Comparison of ENCODE assay signal across 1 cellular context in genomic region chr15:52020253-52021085, GRCh38.
TF ChIP-seq lines count a peak whose summit lies in the region.

No MANE protein-coding gene starts in this region.

TF ChIP-seq in HepG2, 621 proteins besides CTCF, POLR2A, EP300 and RAD21 (continued from another document and continues in another):
- no peak for TF ChIP-seq CREB3 (CRISPR knock-in tag; IDR thresholded peaks at IDR 0.05)
- no peak for TF ChIP-seq CREB1 (IDR thresholded peaks at IDR 0.05)
- no peak for TF ChIP-seq CREB1 (CRISPR knock-in tag; IDR thresholded peaks at IDR 0.05)
- 0 out of 2 replicates have a peak, but pooled peaks have one; percentile 32 for TF ChIP-seq GLI4 (CRISPR knock-in tag; IDR thresholded peaks at IDR 0.05; ENCODE audit: borderline replicate concordance)
- TF ChIP-seq U2AF1 (optimal IDR thresholded peaks at IDR 0.05; ENCODE audit: low read depth, low read length), result no peak
- peak; percentile 10 for TF ChIP-seq ASH2L (IDR thresholded peaks at IDR 0.05; ENCODE audit: insufficient read length, low read depth, low read length)
- no peak for TF ChIP-seq HMGXB3 (CRISPR knock-in tag; IDR thresholded peaks at IDR 0.05; ENCODE audit: borderline replicate concordance)
- no peak for TF ChIP-seq HHEX (CRISPR knock-in tag; IDR thresholded peaks at IDR 0.05)
- TF ChIP-seq ZNF138 (CRISPR knock-in tag; IDR thresholded peaks at IDR 0.05; ENCODE audit: low read depth), result no peak
- TF ChIP-seq ZNF790 (CRISPR knock-in tag; IDR thresholded peaks at IDR 0.05; ENCODE audit: borderline replicate concordance), result no peak
- peak; percentile 43; the same call in 1 of the 2 replicates for TF ChIP-seq POLR2G (IDR thresholded peaks at IDR 0.05; ENCODE audit: low read depth, low read length)
- TF ChIP-seq FOXA3 (CRISPR knock-in tag; IDR thresholded peaks at IDR 0.05), result no peak
- TF ChIP-seq HOMEZ (CRISPR knock-in tag; IDR thresholded peaks at IDR 0.05; ENCODE audit: low read depth), result no peak
- no peak for TF ChIP-seq NFE2L1 (CRISPR knock-in tag; IDR thresholded peaks at IDR 0.05; ENCODE audit: borderline replicate concordance)
- no peak for TF ChIP-seq ZSCAN9 (CRISPR knock-in tag; IDR thresholded peaks at IDR 0.05; ENCODE audit: borderline replicate concordance)
- no peak for TF ChIP-seq SATB2 (CRISPR knock-in tag; IDR thresholded peaks at IDR 0.05)
- TF ChIP-seq ZNF646 (CRISPR knock-in tag; IDR thresholded peaks at IDR 0.05), result peak; percentile 53; the same call in 1 of the 2 replicates
- no peak for TF ChIP-seq ISX (CRISPR knock-in tag; conservative IDR thresholded peaks at IDR 0.05)
- TF ChIP-seq NCOR1 (IDR thresholded peaks at IDR 0.05; ENCODE audit: borderline replicate concordance, low read length), result no peak
- no peak for TF ChIP-seq GATA4 (IDR thresholded peaks at IDR 0.05; ENCODE audit: borderline replicate concordance, low read depth)
- no peak for TF ChIP-seq ZNF382 (CRISPR knock-in tag; IDR thresholded peaks at IDR 0.05; ENCODE audit: borderline replicate concordance)
- TF ChIP-seq ZNF207 (IDR thresholded peaks at IDR 0.05; ENCODE audit: borderline replicate concordance), result no peak
- no peak for TF ChIP-seq ZFP36 (IDR thresholded peaks at IDR 0.05; ENCODE audit: borderline replicate concordance, low read depth, low read length, partially characterized antibody)
- TF ChIP-seq MAFG (CRISPR knock-in tag; IDR thresholded peaks at IDR 0.05), result no peak
- TF ChIP-seq ZKSCAN8 (CRISPR knock-in tag; IDR thresholded peaks at IDR 0.05; ENCODE audit: borderline replicate concordance), result no peak
- no peak for TF ChIP-seq SIN3B (IDR thresholded peaks at IDR 0.05; ENCODE audit: low read length)
- TF ChIP-seq EZH2 (conservative IDR thresholded peaks at IDR 0.05; ENCODE audit: low read depth, low read length), result no peak
- no peak for TF ChIP-seq ZNF747 (CRISPR knock-in tag; IDR thresholded peaks at IDR 0.05; ENCODE audit: borderline replicate concordance)
- no peak for TF ChIP-seq KDM2A (CRISPR knock-in tag; IDR thresholded peaks at IDR 0.05; ENCODE audit: borderline replicate concordance, low read depth)
- TF ChIP-seq ZNF609 (CRISPR knock-in tag; IDR thresholded peaks at IDR 0.05; ENCODE audit: borderline replicate concordance), result no peak
- no peak for TF ChIP-seq ZSCAN21 (CRISPR knock-in tag; IDR thresholded peaks at IDR 0.05; ENCODE audit: borderline replicate concordance)
- TF ChIP-seq ZNF639 (CRISPR knock-in tag; conservative IDR thresholded peaks at IDR 0.05), result no peak
- no peak for TF ChIP-seq KLF11 (CRISPR knock-in tag; IDR thresholded peaks at IDR 0.05)
- 0 out of 4 replicates have a peak, but pooled peaks of 1 of the 2 experiments have one; percentile 11 for TF ChIP-seq HMGXB4 (CRISPR knock-in tag; IDR thresholded peaks at IDR 0.05; ENCODE audit: borderline replicate concordance in 1 of 2, low read depth in 1 of 2)
- TF ChIP-seq ATF4 (CRISPR knock-in tag; IDR thresholded peaks at IDR 0.05), result 0 out of 4 replicates have a peak, but pooled peaks have one; percentile 42
- TF ChIP-seq ZNF124 (CRISPR knock-in tag; IDR thresholded peaks at IDR 0.05), result no peak
- no peak for TF ChIP-seq ZNF614 (CRISPR knock-in tag; IDR thresholded peaks at IDR 0.05; ENCODE audit: borderline replicate concordance)
- TF ChIP-seq ZNF335 (CRISPR knock-in tag; IDR thresholded peaks at IDR 0.05), result no peak
